ENCODE assay signal across 20 cellular contexts in the genomic region with DNA sequence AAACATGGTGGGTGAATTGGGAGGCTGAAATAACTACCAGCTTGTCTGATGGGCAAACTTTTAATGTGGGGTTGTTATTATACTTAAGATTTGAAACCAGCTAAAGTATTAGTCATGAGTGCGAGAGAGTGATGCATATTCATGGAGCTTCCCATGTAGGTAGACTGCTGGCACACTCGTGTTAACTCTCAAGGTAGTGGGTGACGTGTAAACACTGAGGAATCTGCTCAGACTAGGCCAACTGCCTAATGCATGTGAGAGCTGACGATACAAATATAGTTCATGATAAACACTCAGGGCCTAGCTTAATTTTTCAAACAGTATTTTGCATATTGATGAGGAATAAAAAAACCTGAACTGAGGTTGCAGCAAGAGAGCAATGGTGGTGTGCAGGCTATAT.
DNase-seq lines count a peak whose midpoint lies in the region; ATAC-seq, FAIRE-seq and TF ChIP-seq lines count a peak whose summit lies in the region.
"Had no signal": no experiment of that assay in that cellular context is flagged by ENCODE, and none has a peak within 500 bp of the region (broad histone marks: within the 10 kb centered on the region; RNA-seq: fewer than 3 reads in every experiment).

No MANE protein-coding gene starts in this region.

- H3K4me3 ChIP-seq in PC-3 (ENCODE audit: low read length): no peak overlapping the region
- no peak overlapping the region for H3K4me3 ChIP-seq in Caco-2 (ENCODE audit: low read depth, low read length)
- H3K4me3 ChIP-seq: BLaER1, GM23248 had no signal

- H3K4me3 Mint-ChIP-seq in Caco-2 (ENCODE audit: unreplicated experiment) (no peak overlapping the region), immature natural killer cell (no peak overlapping the region)
- H3K4me3 Mint-ChIP-seq: CD8-positive, alpha-beta memory T cell had no signal

- no peak overlapping the region for H3K4me2 ChIP-seq in PC-3 (ENCODE audit: low read length)
- H3K4me2 ChIP-seq: BLaER1 had no signal

- H3K27me3 Mint-ChIP-seq in Caco-2 (ENCODE audit: insufficient read depth, unreplicated experiment) (no peaks in the 10 kb centered on the region), immature natural killer cell (ENCODE audit: low read depth in 3 of 3) (peaks cover 0 to 2% (median 1%) of the 10 kb centered on the region in 3 donors)
- H3K27me3 Mint-ChIP-seq: CD8-positive, alpha-beta memory T cell had no signal

- CTCF ChIA-PET in PC-3 (lab: Charles Lee) (no interaction called here), Caco-2 (lab: Charles Lee) (no interaction called here)

- H3K4me1 ChIP-seq in PC-3 (ENCODE audit: insufficient read depth, low read length) (no peaks in the 10 kb centered on the region), Caco-2 (no peaks in the 10 kb centered on the region)
- H3K4me1 ChIP-seq: BLaER1 had no signal

- no peaks in the 10 kb centered on the region for H3K36me3 Mint-ChIP-seq in Caco-2 (ENCODE audit: insufficient read depth, unreplicated experiment)
- H3K36me3 Mint-ChIP-seq in immature natural killer cell: no peaks in the 10 kb centered on the region
- H3K36me3 Mint-ChIP-seq: CD8-positive, alpha-beta memory T cell had no signal

- no peaks in the 10 kb centered on the region for H3K4me1 Mint-ChIP-seq in Caco-2 (ENCODE audit: low read depth, unreplicated experiment)
- no peaks in the 10 kb centered on the region for H3K4me1 Mint-ChIP-seq in immature natural killer cell
- H3K4me1 Mint-ChIP-seq: CD8-positive, alpha-beta memory T cell had no signal

- no peaks in the 10 kb centered on the region for H3K79me2 ChIP-seq in PC-3 (ENCODE audit: low read length)

- H3K27ac Mint-ChIP-seq in Caco-2 (ENCODE audit: unreplicated experiment) (no peak overlapping the region), immature natural killer cell (no peak overlapping the region)
- H3K27ac Mint-ChIP-seq: CD8-positive, alpha-beta memory T cell had no signal

- H3K9me3 ChIP-seq in PC-3 (ENCODE audit: low read length): no peaks in the 10 kb centered on the region
- no peaks in the 10 kb centered on the region for H3K9me3 ChIP-seq in Caco-2
- H3K9me3 ChIP-seq: BLaER1 had no signal

- no peak overlapping the region for H2AFZ ChIP-seq in PC-3 (ENCODE audit: low read length)
- H2AFZ ChIP-seq: GM23248 had no signal

- H3K27me3 ChIP-seq in PC-3 (ENCODE audit: low read length): no peaks in the 10 kb centered on the region
- no peaks in the 10 kb centered on the region for H3K27me3 ChIP-seq in Caco-2 (replicated peaks; ENCODE audit: control insufficient read depth, insufficient read depth, low read length)
- H3K27me3 ChIP-seq: BLaER1 had no signal

- H3K9me3 Mint-ChIP-seq in Caco-2 (ENCODE audit: unreplicated experiment) (no peaks in the 10 kb centered on the region), immature natural killer cell (peaks cover 5 to 34% (median 26%) of the 10 kb centered on the region in 6 donors)

- H3K9ac ChIP-seq in PC-3 (ENCODE audit: low read length): no peak overlapping the region
- H3K9ac ChIP-seq: BLaER1, GM23248 had no signal

- H3K27ac ChIP-seq in PC-3 (ENCODE audit: low read length) (no peak overlapping the region), epithelial cell of prostate (no peak overlapping the region)
- H3K27ac ChIP-seq: BLaER1, GM23248, HL-60 had no signal

- no peak for TF ChIP-seq CTCF in D721Med (IDR thresholded peaks at IDR 0.05; ENCODE audit: insufficient read depth, missing control alignments)
- no peak for TF ChIP-seq CTCF in PC-3 (conservative IDR thresholded peaks at IDR 0.05; ENCODE audit: low read depth, low read length)
- TF ChIP-seq CTCF in Caco-2 (IDR thresholded peaks at IDR 0.05; ENCODE audit: insufficient read depth in 1 of 2, low read depth in 1 of 2, low read length in 1 of 2, severe bottlenecking in 1 of 2, unreplicated experiment in 1 of 2): no peak

- DNase-seq in D721Med (ENCODE audit: insufficient read length, low spot score) (no peak), PC-3 (peak; percentile 2), epithelial cell of prostate (ENCODE audit: low read depth, low spot score) (peak; percentile 29), occipital lobe (lab: John Stamatoyannopoulos, UW) (peak; percentile 2), Caco-2 (no peak), immature natural killer cell (no peak)
- DNase-seq: 8988T; AML-193; Calu3; CD8-positive, alpha-beta memory T cell; DMS79; GM23248; H7; IMR-90; KBM-7 had no signal

- BruUV-seq in PC-3 (replicated peaks; lab: Mats Ljungman, UMichigan) (no TSS peak), Caco-2 (replicated peaks; lab: Mats Ljungman, UMichigan) (no TSS peak)

- FAIRE-seq in D721Med (lab: Jason Lieb, UNC): peak; percentile 74
- FAIRE-seq: G401.6, GM12891 had no signal

- no peaks in the 10 kb centered on the region for H4K20me1 ChIP-seq in PC-3 (ENCODE audit: low read length)
- H4K20me1 ChIP-seq: BLaER1 had no signal

- no peaks in the 10 kb centered on the region for H3K9me2 ChIP-seq in PC-3 (replicated peaks; ENCODE audit: low read length)

- intact Hi-C loops in PC-3 (cut with micrococcal nuclease): no loop called here
- intact Hi-C loops in Caco-2 (cut with micrococcal nuclease; ENCODE audit: unreplicated experiment): no loop called here

- ATAC-seq in PC-3 (no peak), GM21423 (IDR thresholded peaks at IDR 0.05; ENCODE audit: unreplicated experiment) (no peak)

- H3F3A ChIP-seq in PC-3 (ENCODE audit: low read length, unreplicated experiment): no peaks in the 10 kb centered on the region

- H3K36me3 ChIP-seq in PC-3 (ENCODE audit: low read depth, low read length): no peaks in the 10 kb centered on the region
- no peaks in the 10 kb centered on the region for H3K36me3 ChIP-seq in Caco-2 (ENCODE audit: control insufficient read depth, insufficient read depth, low read length)
- H3K36me3 ChIP-seq: BLaER1 had no signal

- POLR2A ChIA-PET in PC-3 (lab: Charles Lee; ENCODE audit: unreplicated experiment) (interaction anchor here (0.6 kb wide), 1 partner anchor 149 kb away, joined by 8 read pairs; no protein-coding TSS in a partner anchor), Caco-2 (lab: Charles Lee) (no interaction called here)

Comparison
In these comparisons a context has a peak if more than half of its experiments do, and no peak if none do; other contexts are left out.
1. DNase-seq: peak in PC-3 (single experiment), epithelial cell of prostate (single experiment) and occipital lobe (single experiment); none in D721Med (single experiment), Caco-2 (0 of 2) and immature natural killer cell (0 of 3).